In the genomic region with DNA sequence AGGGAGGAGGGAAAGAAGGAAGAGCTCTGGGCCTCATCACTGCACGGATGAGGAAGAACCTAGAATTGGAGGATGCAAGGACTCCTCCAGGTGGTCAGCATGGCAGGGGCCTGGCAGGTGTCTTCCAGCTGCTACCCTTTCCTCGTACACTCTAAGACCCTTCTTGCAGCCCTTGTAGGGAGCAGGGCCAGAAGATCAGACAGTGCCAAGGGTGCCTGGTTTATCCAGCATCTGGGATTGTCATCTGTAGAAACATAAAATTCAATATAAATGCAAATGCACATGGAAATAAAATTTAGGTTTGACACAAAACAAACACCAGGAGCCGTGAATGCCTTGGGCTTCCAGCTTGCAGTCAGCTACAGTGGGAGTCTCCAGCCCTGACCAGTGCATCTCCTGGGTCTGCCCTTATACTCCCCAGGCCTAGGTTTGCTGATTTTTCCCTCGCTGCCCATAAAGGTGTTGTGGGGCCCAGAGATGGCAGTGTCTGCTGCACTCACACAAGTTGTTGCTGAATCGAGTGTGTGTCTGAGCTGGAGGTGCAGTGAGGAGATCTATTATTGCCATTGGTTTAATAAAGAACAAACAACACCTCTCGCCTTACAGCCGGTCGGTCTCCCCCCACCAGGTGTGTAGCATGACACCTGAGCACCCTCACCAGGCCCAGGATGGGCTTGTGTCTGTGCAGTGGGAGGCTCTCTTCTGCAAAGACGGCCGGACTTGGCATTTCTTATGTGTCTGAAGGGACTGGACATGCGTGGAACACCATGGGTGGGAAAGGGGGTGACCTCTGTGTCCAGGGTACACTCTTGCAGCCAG, we compare ENCODE assay signal across 25 cellular contexts.
A peak's percentile ranks its signal among the peaks of the same experiment; 100 is the strongest.
DNase-seq lines count a peak whose midpoint lies in the region; ATAC-seq and TF ChIP-seq lines count a peak whose summit lies in the region.
"Had no signal": no experiment of that assay in that cellular context is flagged by ENCODE, and none has a peak within 500 bp of the region (broad histone marks: within the 10 kb centered on the region; RNA-seq: fewer than 3 reads in every experiment).

No MANE protein-coding gene starts in this region.

- peaks cover 78% of the 10 kb centered on the region for H3K36me3 Mint-ChIP-seq in Caco-2 (ENCODE audit: insufficient read depth, unreplicated experiment)
- H3K36me3 Mint-ChIP-seq in immature natural killer cell, result peaks cover 4 to 33% (median 5%) of the 10 kb centered on the region in 3 donors
- H3K36me3 Mint-ChIP-seq: activated naive CD8-positive, alpha-beta T cell treated with anti-CD3 and anti-CD28 coated beads, Interleukin-2, amount 10 ng/mL, durations not matched to agents 7 days and 5 days had no signal

- CTCF ChIA-PET in Caco-2 (lab: Charles Lee), result interaction anchor here (1.0 kb wide), 1 partner anchor 89 kb away, joined by 3 read pairs; no protein-coding TSS in a partner anchor

- H3K4me3 Mint-ChIP-seq in Caco-2 (ENCODE audit: unreplicated experiment) (no peak overlapping the region), immature natural killer cell (no peak overlapping the region)
- H3K4me3 Mint-ChIP-seq: activated naive CD8-positive, alpha-beta T cell treated with anti-CD3 and anti-CD28 coated beads, Interleukin-2, amount 10 ng/mL, durations not matched to agents 7 days and 5 days; IgD-negative memory B cell; naive thymus-derived CD8-positive, alpha-beta T cell had no signal

- H3K4me1 Mint-ChIP-seq in Caco-2 (ENCODE audit: low read depth, unreplicated experiment) (no peaks in the 10 kb centered on the region), immature natural killer cell (peaks cover 44 to 62% of the 10 kb centered on the region in 2 donors)

- intact Hi-C loops in Caco-2 (cut with micrococcal nuclease; ENCODE audit: unreplicated experiment), result no loop called here

- DNase-seq in NCI-H510A treated with DMSO at 0.1 percent for 48 hours (lab: John Stamatoyannopoulos, UW) (peak; percentile 51), NCI-H510A (lab: John Stamatoyannopoulos, UW) (no peak), Caco-2 (no peak), SK-N-DZ (ENCODE audit: low spot score) (peak; percentile 47), immature natural killer cell (no peak), NCI-H1092 treated with DMSO at 0.1 percent for 48 hours (lab: John Stamatoyannopoulos, UW) (no peak), activated T-cell treated with anti-CD3 and anti-CD28 coated beads for 4 hours (no peak)
- DNase-seq: activated CD4-positive, alpha-beta T cell treated with anti-CD3 and anti-CD28 coated beads, Interleukin-2, amount 50 U/mL, for 1 hour; activated naive CD8-positive, alpha-beta T cell treated with anti-CD3 and anti-CD28 coated beads, Interleukin-2, amount 10 ng/mL, durations not matched to agents 7 days and 5 days; AML-193; COR-L47; HCEC 1CT; midbrain; naive thymus-derived CD8-positive, alpha-beta T cell; NCI-H1105 treated with DMSO at 0.1 percent for 48 hours; NCI-H2029; NCI-H446 treated with DMSO at 0.1 percent for 48 hours; NK-92 treated with Interleukin-12 subunit alpha and Interleukin-12 subunit beta, amount 100 ng/mL, for 24 hours; SHP77; stimulated activated naive CD8-positive, alpha-beta T cell treated with anti-CD3 and anti-CD28 coated beads, Interleukin-15, Interleukin-2, amounts not matched to agents 100 U/mL and 50 U/mL, for 24 hours; SW 1271; T1000; WERI-Rb-1 had no signal

- no peaks in the 10 kb centered on the region for H3K9me3 Mint-ChIP-seq in Caco-2 (ENCODE audit: unreplicated experiment)
- no peaks in the 10 kb centered on the region for H3K9me3 Mint-ChIP-seq in immature natural killer cell
- H3K9me3 Mint-ChIP-seq: activated naive CD8-positive, alpha-beta T cell treated with anti-CD3 and anti-CD28 coated beads, Interleukin-2, amount 10 ng/mL, durations not matched to agents 7 days and 5 days; IgD-negative memory B cell; naive thymus-derived CD8-positive, alpha-beta T cell had no signal

- H3K4me3 ChIP-seq in Caco-2 (ENCODE audit: low read depth, low read length), result no peak overlapping the region

- H3K9me3 ChIP-seq in Caco-2, result no peaks in the 10 kb centered on the region

- H3K36me3 ChIP-seq in Caco-2 (ENCODE audit: control insufficient read depth, insufficient read depth, low read length), result 0 out of 2 replicates have a peak, but pooled peaks cover 1% of the 10 kb centered on the region

- BruUV-seq in Caco-2 (replicated peaks; lab: Mats Ljungman, UMichigan), result no TSS peak

- no peak for TF ChIP-seq CTCF in Caco-2 (IDR thresholded peaks at IDR 0.05; ENCODE audit: insufficient read depth in 1 of 2, low read depth in 1 of 2, low read length in 1 of 2, severe bottlenecking in 1 of 2, unreplicated experiment in 1 of 2)

- H3K4me1 ChIP-seq in Caco-2, result no peaks in the 10 kb centered on the region

- H3K27me3 Mint-ChIP-seq in Caco-2 (ENCODE audit: insufficient read depth, unreplicated experiment) (no peaks in the 10 kb centered on the region), immature natural killer cell (ENCODE audit: low read depth in 3 of 3) (peaks cover 19 to 42% (median 23%) of the 10 kb centered on the region in 3 donors)
- H3K27me3 Mint-ChIP-seq: activated naive CD8-positive, alpha-beta T cell treated with anti-CD3 and anti-CD28 coated beads, Interleukin-2, amount 10 ng/mL, durations not matched to agents 7 days and 5 days; naive thymus-derived CD8-positive, alpha-beta T cell had no signal

- POLR2A ChIA-PET in Caco-2 (lab: Charles Lee), result interaction anchor here (0.6 kb wide), 1 partner anchor 106 kb away, joined by 3 read pairs; no protein-coding TSS in a partner anchor

- ATAC-seq in HG03457 (IDR thresholded peaks at IDR 0.05; ENCODE audit: unreplicated experiment), result no peak
- ATAC-seq: naive thymus-derived CD8-positive, alpha-beta T cell; stimulated activated naive CD8-positive, alpha-beta T cell treated with anti-CD3 and anti-CD28 coated beads, Interleukin-15, Interleukin-2, amounts not matched to agents 100 U/mL and 50 U/mL, for 24 hours had no signal

- no peaks in the 10 kb centered on the region for H3K27me3 ChIP-seq in Caco-2 (replicated peaks; ENCODE audit: control insufficient read depth, insufficient read depth, low read length)

- H3K27ac Mint-ChIP-seq in Caco-2 (ENCODE audit: unreplicated experiment), result peak overlapping the region; percentile 30
- peak overlapping the region; percentile 28 to 86 (median 76) for H3K27ac Mint-ChIP-seq in immature natural killer cell
- H3K27ac Mint-ChIP-seq: activated naive CD8-positive, alpha-beta T cell treated with anti-CD3 and anti-CD28 coated beads, Interleukin-2, amount 10 ng/mL, durations not matched to agents 7 days and 5 days had no signal

Comparison
In these comparisons a context has a peak if more than half of its experiments do, and no peak if none do; other contexts are left out.
1. DNase-seq: peak in NCI-H510A treated with DMSO at 0.1 percent for 48 hours (single experiment) and SK-N-DZ (single experiment); none in NCI-H510A (single experiment), Caco-2 (0 of 2), immature natural killer cell (0 of 3), NCI-H1092 treated with DMSO at 0.1 percent for 48 hours (single experiment) and activated T-cell treated with anti-CD3 and anti-CD28 coated beads for 4 hours (single experiment).